2 cellular contexts compared by ENCODE assay signal in the genomic region with DNA sequence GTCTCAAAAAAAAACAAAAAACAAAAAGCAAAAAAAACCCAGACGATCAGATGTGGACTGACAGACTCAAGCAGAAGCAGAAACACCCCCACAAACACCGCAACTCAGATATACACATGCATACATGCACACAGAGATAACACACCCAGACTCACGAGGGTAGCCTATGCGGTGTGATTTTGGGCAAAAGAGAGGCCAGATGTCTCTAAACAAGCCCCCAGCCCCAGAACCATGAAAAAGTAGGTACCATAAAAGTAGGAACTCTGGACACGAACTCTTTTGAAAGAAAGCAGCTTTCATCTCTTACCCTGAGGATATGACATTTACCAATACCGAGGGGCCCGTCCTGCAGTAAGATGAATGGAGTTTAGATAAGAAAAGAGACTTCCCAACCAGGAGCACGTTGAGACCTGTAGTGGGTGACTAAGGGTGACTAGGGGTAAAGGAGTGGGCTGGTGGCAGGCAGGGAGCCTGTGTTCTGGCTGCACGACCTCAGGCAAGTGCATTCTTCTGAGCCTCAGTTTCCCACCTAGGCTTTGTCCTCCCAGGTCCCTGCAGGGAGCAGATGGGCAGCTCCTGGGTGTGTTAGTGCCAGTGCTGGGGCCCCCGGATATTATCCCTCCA.
TF ChIP-seq lines count a peak whose summit lies in the region.

No MANE protein-coding gene starts in this region.

TF ChIP-seq in SK-N-SH, 30 proteins besides CTCF, POLR2A, EP300 and RAD21 (continued from another document):
- TF ChIP-seq, protein P1, sequence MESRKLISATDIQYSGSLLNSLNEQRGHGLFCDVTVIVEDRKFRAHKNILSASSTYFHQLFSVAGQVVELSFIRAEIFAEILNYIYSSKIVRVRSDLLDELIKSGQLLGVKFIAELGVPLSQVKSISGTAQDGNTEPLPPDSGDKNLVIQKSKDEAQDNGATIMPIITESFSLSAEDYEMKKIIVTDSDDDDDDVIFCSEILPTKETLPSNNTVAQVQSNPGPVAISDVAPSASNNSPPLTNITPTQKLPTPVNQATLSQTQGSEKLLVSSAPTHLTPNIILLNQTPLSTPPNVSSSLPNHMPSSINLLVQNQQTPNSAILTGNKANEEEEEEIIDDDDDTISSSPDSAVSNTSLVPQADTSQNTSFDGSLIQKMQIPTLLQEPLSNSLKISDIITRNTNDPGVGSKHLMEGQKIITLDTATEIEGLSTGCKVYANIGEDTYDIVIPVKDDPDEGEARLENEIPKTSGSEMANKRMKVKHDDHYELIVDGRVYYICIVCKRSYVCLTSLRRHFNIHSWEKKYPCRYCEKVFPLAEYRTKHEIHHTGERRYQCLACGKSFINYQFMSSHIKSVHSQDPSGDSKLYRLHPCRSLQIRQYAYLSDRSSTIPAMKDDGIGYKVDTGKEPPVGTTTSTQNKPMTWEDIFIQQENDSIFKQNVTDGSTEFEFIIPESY (IDR thresholded peaks at IDR 0.05; ENCODE audit: borderline replicate concordance, low read depth) = no peak
- TF ChIP-seq NRF1 (IDR thresholded peaks at IDR 0.05; ENCODE audit: low read depth, low read length) = no peak
- no peak for TF ChIP-seq MXI1 (IDR thresholded peaks at IDR 0.05; ENCODE audit: low read depth, low read length)
- TF ChIP-seq NFIC (IDR thresholded peaks at IDR 0.05; ENCODE audit: borderline replicate concordance) = no peak
- no peak for TF ChIP-seq ELF1 (IDR thresholded peaks at IDR 0.05)
- TF ChIP-seq FOXJ3 (CRISPR knock-in tag; IDR thresholded peaks at IDR 0.05) = no peak
- TF ChIP-seq, protein P2, sequence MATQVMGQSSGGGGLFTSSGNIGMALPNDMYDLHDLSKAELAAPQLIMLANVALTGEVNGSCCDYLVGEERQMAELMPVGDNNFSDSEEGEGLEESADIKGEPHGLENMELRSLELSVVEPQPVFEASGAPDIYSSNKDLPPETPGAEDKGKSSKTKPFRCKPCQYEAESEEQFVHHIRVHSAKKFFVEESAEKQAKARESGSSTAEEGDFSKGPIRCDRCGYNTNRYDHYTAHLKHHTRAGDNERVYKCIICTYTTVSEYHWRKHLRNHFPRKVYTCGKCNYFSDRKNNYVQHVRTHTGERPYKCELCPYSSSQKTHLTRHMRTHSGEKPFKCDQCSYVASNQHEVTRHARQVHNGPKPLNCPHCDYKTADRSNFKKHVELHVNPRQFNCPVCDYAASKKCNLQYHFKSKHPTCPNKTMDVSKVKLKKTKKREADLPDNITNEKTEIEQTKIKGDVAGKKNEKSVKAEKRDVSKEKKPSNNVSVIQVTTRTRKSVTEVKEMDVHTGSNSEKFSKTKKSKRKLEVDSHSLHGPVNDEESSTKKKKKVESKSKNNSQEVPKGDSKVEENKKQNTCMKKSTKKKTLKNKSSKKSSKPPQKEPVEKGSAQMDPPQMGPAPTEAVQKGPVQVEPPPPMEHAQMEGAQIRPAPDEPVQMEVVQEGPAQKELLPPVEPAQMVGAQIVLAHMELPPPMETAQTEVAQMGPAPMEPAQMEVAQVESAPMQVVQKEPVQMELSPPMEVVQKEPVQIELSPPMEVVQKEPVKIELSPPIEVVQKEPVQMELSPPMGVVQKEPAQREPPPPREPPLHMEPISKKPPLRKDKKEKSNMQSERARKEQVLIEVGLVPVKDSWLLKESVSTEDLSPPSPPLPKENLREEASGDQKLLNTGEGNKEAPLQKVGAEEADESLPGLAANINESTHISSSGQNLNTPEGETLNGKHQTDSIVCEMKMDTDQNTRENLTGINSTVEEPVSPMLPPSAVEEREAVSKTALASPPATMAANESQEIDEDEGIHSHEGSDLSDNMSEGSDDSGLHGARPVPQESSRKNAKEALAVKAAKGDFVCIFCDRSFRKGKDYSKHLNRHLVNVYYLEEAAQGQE (IDR thresholded peaks at IDR 0.05; ENCODE audit: low read depth, low read length) = no peak
- TF ChIP-seq, protein P3, sequence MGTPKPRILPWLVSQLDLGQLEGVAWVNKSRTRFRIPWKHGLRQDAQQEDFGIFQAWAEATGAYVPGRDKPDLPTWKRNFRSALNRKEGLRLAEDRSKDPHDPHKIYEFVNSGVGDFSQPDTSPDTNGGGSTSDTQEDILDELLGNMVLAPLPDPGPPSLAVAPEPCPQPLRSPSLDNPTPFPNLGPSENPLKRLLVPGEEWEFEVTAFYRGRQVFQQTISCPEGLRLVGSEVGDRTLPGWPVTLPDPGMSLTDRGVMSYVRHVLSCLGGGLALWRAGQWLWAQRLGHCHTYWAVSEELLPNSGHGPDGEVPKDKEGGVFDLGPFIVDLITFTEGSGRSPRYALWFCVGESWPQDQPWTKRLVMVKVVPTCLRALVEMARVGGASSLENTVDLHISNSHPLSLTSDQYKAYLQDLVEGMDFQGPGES (IDR thresholded peaks at IDR 0.05; ENCODE audit: low read depth, low read length) = no peak
- TF ChIP-seq FOXM1 (IDR thresholded peaks at IDR 0.05; ENCODE audit: low read depth) = no peak
- no peak for TF ChIP-seq GATA2 (CRISPR knock-in tag; IDR thresholded peaks at IDR 0.05)
- TF ChIP-seq YY1 (IDR thresholded peaks at IDR 0.05; ENCODE audit: low read depth) = no peak
- TF ChIP-seq, protein P4, sequence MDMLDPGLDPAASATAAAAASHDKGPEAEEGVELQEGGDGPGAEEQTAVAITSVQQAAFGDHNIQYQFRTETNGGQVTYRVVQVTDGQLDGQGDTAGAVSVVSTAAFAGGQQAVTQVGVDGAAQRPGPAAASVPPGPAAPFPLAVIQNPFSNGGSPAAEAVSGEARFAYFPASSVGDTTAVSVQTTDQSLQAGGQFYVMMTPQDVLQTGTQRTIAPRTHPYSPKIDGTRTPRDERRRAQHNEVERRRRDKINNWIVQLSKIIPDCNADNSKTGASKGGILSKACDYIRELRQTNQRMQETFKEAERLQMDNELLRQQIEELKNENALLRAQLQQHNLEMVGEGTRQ (IDR thresholded peaks at IDR 0.05; ENCODE audit: borderline replicate concordance, low read depth, low read length) = no peak
- no peak for TF ChIP-seq MEF2A (IDR thresholded peaks at IDR 0.05; ENCODE audit: borderline replicate concordance, low read depth)

TF ChIP-seq in SK-N-SH treated with all-trans-retinoic acid at 6 μM for 48 hours, 23 proteins besides CTCF, POLR2A, EP300 and RAD21 (continued from another document):
- TF ChIP-seq, protein P5, sequence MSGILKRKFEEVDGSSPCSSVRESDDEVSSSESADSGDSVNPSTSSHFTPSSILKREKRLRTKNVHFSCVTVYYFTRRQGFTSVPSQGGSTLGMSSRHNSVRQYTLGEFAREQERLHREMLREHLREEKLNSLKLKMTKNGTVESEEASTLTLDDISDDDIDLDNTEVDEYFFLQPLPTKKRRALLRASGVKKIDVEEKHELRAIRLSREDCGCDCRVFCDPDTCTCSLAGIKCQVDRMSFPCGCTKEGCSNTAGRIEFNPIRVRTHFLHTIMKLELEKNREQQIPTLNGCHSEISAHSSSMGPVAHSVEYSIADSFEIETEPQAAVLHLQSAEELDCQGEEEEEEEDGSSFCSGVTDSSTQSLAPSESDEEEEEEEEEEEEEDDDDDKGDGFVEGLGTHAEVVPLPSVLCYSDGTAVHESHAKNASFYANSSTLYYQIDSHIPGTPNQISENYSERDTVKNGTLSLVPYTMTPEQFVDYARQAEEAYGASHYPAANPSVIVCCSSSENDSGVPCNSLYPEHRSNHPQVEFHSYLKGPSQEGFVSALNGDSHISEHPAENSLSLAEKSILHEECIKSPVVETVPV (CRISPR knock-in tag; IDR thresholded peaks at IDR 0.05) = no peak
- TF ChIP-seq ZFP3 (CRISPR knock-in tag; IDR thresholded peaks at IDR 0.05) (no peak), ARNTL (CRISPR knock-in tag; IDR thresholded peaks at IDR 0.05; ENCODE audit: borderline replicate concordance, low read depth) (no peak), PPARA (CRISPR knock-in tag; IDR thresholded peaks at IDR 0.05; ENCODE audit: borderline replicate concordance) (no peak), TCF4 (CRISPR knock-in tag; IDR thresholded peaks at IDR 0.05; ENCODE audit: borderline replicate concordance) (no peak), ZNF565 (CRISPR knock-in tag; conservative IDR thresholded peaks at IDR 0.05; ENCODE audit: low read depth) (no peak), CSDC2 (CRISPR knock-in tag; IDR thresholded peaks at IDR 0.05) (no peak), ZFP30 (CRISPR knock-in tag; IDR thresholded peaks at IDR 0.05) (no peak)
- TF ChIP-seq, protein P6, sequence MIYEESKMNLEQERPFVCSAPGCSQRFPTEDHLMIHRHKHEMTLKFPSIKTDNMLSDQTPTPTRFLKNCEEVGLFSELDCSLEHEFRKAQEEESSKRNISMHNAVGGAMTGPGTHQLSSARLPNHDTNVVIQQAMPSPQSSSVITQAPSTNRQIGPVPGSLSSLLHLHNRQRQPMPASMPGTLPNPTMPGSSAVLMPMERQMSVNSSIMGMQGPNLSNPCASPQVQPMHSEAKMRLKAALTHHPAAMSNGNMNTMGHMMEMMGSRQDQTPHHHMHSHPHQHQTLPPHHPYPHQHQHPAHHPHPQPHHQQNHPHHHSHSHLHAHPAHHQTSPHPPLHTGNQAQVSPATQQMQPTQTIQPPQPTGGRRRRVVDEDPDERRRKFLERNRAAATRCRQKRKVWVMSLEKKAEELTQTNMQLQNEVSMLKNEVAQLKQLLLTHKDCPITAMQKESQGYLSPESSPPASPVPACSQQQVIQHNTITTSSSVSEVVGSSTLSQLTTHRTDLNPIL (CRISPR knock-in tag; IDR thresholded peaks at IDR 0.05; ENCODE audit: low read depth) = no peak
